1 cellular context compared by ENCODE assay signal in the genomic region with DNA sequence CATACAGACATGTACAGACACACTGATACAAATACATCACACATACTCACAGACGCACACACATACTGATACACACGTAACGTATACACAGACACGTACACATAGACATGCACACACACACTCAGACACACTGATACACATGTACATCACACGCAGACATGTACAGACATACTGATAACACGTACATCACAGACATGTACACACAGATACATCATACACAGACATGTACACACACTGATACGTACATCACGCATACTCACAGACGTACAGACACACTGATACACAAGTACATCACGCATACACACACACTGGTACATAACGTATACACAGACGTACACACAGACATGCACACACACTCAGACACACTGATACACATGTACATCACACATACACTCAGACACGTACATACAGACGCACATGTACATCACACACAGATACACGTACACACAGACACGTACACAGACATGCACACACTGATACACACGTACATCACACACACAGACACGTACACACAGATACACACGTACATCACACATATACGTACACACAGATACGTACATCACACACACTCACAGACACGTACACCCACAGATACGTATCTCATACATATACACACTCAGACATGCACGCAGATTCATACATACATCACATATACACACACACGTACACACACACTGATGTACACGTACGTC.
TF ChIP-seq lines count a peak whose summit lies in the region.

No MANE protein-coding gene starts in this region.

TF ChIP-seq in liver, 16 proteins besides CTCF, POLR2A, EP300 and RAD21 (continued from another document):
- TF ChIP-seq, protein P1, sequence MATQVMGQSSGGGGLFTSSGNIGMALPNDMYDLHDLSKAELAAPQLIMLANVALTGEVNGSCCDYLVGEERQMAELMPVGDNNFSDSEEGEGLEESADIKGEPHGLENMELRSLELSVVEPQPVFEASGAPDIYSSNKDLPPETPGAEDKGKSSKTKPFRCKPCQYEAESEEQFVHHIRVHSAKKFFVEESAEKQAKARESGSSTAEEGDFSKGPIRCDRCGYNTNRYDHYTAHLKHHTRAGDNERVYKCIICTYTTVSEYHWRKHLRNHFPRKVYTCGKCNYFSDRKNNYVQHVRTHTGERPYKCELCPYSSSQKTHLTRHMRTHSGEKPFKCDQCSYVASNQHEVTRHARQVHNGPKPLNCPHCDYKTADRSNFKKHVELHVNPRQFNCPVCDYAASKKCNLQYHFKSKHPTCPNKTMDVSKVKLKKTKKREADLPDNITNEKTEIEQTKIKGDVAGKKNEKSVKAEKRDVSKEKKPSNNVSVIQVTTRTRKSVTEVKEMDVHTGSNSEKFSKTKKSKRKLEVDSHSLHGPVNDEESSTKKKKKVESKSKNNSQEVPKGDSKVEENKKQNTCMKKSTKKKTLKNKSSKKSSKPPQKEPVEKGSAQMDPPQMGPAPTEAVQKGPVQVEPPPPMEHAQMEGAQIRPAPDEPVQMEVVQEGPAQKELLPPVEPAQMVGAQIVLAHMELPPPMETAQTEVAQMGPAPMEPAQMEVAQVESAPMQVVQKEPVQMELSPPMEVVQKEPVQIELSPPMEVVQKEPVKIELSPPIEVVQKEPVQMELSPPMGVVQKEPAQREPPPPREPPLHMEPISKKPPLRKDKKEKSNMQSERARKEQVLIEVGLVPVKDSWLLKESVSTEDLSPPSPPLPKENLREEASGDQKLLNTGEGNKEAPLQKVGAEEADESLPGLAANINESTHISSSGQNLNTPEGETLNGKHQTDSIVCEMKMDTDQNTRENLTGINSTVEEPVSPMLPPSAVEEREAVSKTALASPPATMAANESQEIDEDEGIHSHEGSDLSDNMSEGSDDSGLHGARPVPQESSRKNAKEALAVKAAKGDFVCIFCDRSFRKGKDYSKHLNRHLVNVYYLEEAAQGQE (IDR thresholded peaks at IDR 0.05): no peak
- TF ChIP-seq, protein P2, sequence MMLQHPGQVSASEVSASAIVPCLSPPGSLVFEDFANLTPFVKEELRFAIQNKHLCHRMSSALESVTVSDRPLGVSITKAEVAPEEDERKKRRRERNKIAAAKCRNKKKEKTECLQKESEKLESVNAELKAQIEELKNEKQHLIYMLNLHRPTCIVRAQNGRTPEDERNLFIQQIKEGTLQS (IDR thresholded peaks at IDR 0.05): no peak
